1 cellular context compared by ENCODE assay signal in genomic region chr22:31346733-31347250, GRCh38.
TF ChIP-seq lines count a peak whose summit lies in the region.

No MANE protein-coding gene starts in this region.

TF ChIP-seq in HepG2, 621 proteins besides CTCF, POLR2A, EP300 and RAD21 (continued from another document and continues in another):
- TF ChIP-seq FOXP4 (CRISPR knock-in tag; IDR thresholded peaks at IDR 0.05) (no peak), SMAD1 (CRISPR knock-in tag; IDR thresholded peaks at IDR 0.05; ENCODE audit: borderline replicate concordance, low read depth) (no peak), DBP (CRISPR knock-in tag; IDR thresholded peaks at IDR 0.05; ENCODE audit: not compliant biosample characterization) (no peak), SUZ12 (IDR thresholded peaks at IDR 0.05; ENCODE audit: low read depth, low read length) (no peak), ARID4A (CRISPR knock-in tag; IDR thresholded peaks at IDR 0.05; ENCODE audit: borderline replicate concordance) (peak; percentile 65; the same call in 1 of the 2 replicates), ZNF577 (CRISPR knock-in tag; IDR thresholded peaks at IDR 0.05; ENCODE audit: borderline replicate concordance, low read depth) (no peak), AKNA (CRISPR knock-in tag; IDR thresholded peaks at IDR 0.05; ENCODE audit: borderline replicate concordance) (no peak), ELF1 (CRISPR knock-in tag; IDR thresholded peaks at IDR 0.05) (peak; percentile 70), ZNF564 (CRISPR knock-in tag; IDR thresholded peaks at IDR 0.05) (no peak; the same call in 1 of the 2 replicates), ZNF670 (CRISPR knock-in tag; IDR thresholded peaks at IDR 0.05; ENCODE audit: borderline replicate concordance) (no peak), ZNF883 (CRISPR knock-in tag; IDR thresholded peaks at IDR 0.05; ENCODE audit: not compliant biosample characterization) (peak; percentile 68), MBNL3 (CRISPR knock-in tag; conservative IDR thresholded peaks at IDR 0.05) (no peak), IRX3 (CRISPR knock-in tag; IDR thresholded peaks at IDR 0.05; ENCODE audit: borderline replicate concordance, low read depth) (no peak), ZNF674 (CRISPR knock-in tag; IDR thresholded peaks at IDR 0.05; ENCODE audit: low read depth) (no peak), AFF4 (CRISPR knock-in tag; IDR thresholded peaks at IDR 0.05) (no peak; the same call in 1 of the 2 replicates), ARHGAP35 (CRISPR knock-in tag; IDR thresholded peaks at IDR 0.05; ENCODE audit: borderline replicate concordance) (no peak; the same call in 1 of the 2 replicates), SP4 (CRISPR knock-in tag; IDR thresholded peaks at IDR 0.05) (peak; percentile 48; the same call in 1 of the 2 replicates), ZNF567 (CRISPR knock-in tag; IDR thresholded peaks at IDR 0.05; ENCODE audit: borderline replicate concordance) (no peak), GABPB1 (CRISPR knock-in tag; IDR thresholded peaks at IDR 0.05) (peak; percentile 55), PCBP2 (optimal IDR thresholded peaks at IDR 0.05; ENCODE audit: low read depth, low read length, poor library complexity, severe bottlenecking) (no peak), AGO1 (IDR thresholded peaks at IDR 0.05; ENCODE audit: low read depth, low read length, poor library complexity, severe bottlenecking) (no peak), HMG20B (CRISPR knock-in tag; conservative IDR thresholded peaks at IDR 0.05) (no peak), TMF1 (CRISPR knock-in tag; IDR thresholded peaks at IDR 0.05; ENCODE audit: low read depth) (peak; percentile 24; the same call in 1 of the 2 replicates), JUN (CRISPR knock-in tag; IDR thresholded peaks at IDR 0.05) (no peak), CEBPZ (IDR thresholded peaks at IDR 0.05; ENCODE audit: low read length) (no peak), ZNF563 (CRISPR knock-in tag; IDR thresholded peaks at IDR 0.05) (peak; percentile 20; the same call in 1 of the 2 replicates), E2F1 (CRISPR knock-in tag; IDR thresholded peaks at IDR 0.05) (0 out of 2 replicates have a peak, but pooled peaks have one; percentile 12), HMGA1 (CRISPR knock-in tag; conservative IDR thresholded peaks at IDR 0.05) (no peak), PHF21A (CRISPR knock-in tag; IDR thresholded peaks at IDR 0.05) (peak; percentile 59; the same call in 1 of the 2 replicates), CHCHD3 (CRISPR knock-in tag; IDR thresholded peaks at IDR 0.05) (no peak), BRD4 (CRISPR knock-in tag; IDR thresholded peaks at IDR 0.05) (peak; percentile 71), ZHX1 (CRISPR knock-in tag; IDR thresholded peaks at IDR 0.05; ENCODE audit: low read depth) (no peak; the same call in 1 of the 2 replicates)
